9 cellular contexts compared by ENCODE assay signal in the genomic region with DNA sequence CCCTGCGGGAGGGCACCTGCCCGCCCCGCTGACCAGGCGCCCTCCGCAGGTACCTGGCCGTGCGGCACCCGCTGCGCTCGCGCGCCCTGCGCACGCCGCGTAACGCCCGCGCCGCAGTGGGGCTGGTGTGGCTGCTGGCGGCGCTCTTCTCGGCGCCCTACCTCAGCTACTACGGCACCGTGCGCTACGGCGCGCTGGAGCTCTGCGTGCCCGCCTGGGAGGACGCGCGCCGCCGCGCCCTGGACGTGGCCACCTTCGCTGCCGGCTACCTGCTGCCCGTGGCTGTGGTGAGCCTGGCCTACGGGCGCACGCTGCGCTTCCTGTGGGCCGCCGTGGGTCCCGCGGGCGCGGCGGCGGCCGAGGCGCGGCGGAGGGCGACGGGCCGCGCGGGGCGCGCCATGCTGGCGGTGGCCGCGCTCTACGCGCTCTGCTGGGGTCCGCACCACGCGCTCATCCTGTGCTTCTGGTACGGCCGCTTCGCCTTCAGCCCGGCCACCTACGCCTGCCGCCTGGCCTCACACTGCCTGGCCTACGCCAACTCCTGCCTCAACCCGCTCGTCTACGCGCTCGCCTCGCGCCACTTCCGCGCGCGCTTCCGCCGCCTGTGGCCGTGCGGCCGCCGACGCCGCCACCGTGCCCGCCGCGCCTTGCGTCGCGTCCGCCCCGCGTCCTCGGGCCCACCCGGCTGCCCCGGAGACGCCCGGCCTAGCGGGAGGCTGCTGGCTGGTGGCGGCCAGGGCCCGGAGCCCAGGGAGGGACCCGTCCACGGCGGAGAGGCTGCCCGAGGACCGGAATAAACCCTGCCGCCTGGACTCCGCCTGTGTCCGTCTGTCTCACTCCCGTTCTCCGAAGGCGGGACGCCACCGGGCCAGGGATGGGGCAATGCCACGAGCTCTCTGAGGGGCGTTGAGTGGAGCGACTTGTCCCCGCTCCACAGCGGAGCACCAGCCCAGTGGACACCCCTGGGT. TPM values are rescaled to one million over a fixed set of nuclear protein-coding genes. Genes with fewer than 3 reads are reported as not detected.
DNase-seq lines count a peak whose midpoint lies in the region; ATAC-seq and TF ChIP-seq lines count a peak whose summit lies in the region.
"Had no signal": no experiment of that assay in that cellular context is flagged by ENCODE, and none has a peak within 500 bp of the region (broad histone marks: within the 10 kb centered on the region; RNA-seq: fewer than 3 reads in every experiment).

No MANE protein-coding gene starts in this region.

- TF ChIP-seq EP300 in stomach (IDR thresholded peaks at IDR 0.05) = no peak

- TF ChIP-seq POLR2A in stomach (IDR thresholded peaks at IDR 0.05) = no peak

- no peaks in the 10 kb centered on the region for H3K9me3 ChIP-seq in stomach

- DNase-seq in activated CD8-positive, alpha-beta memory T cell treated with anti-CD3 and anti-CD28 coated beads for 24 hours = peak; percentile 64
- DNase-seq in activated CD8-positive, alpha-beta memory T cell treated with anti-CD3 and anti-CD28 coated beads, Interleukin-2, amount 50 U/mL, for 4 hours = no peak
- DNase-seq in activated naive CD8-positive, alpha-beta T cell treated with anti-CD3 and anti-CD28 coated beads, Interleukin-2, amount 10 ng/mL, durations not matched to agents 7 days and 5 days = peak; percentile 66
- peak in 1 of 3 donors; percentile 21 for DNase-seq in immature natural killer cell
- no peak for DNase-seq in stomach
- no peak for DNase-seq in AG08396 (ENCODE audit: low spot score)
- DNase-seq in NCI-H226 = no peak

- peaks cover 23% of the 10 kb centered on the region for H3K27me3 Mint-ChIP-seq in activated naive CD8-positive, alpha-beta T cell treated with anti-CD3 and anti-CD28 coated beads, Interleukin-2, amount 10 ng/mL, durations not matched to agents 7 days and 5 days
- peaks cover 0 to 13% (median 6%) of the 10 kb centered on the region in 3 donors for H3K27me3 Mint-ChIP-seq in immature natural killer cell (ENCODE audit: low read depth in 3 of 3)

- peaks cover 6 to 57% (median 41%) of the 10 kb centered on the region in 3 donors for H3K27me3 ChIP-seq in stomach

- H3K4me3 Mint-ChIP-seq in activated naive CD8-positive, alpha-beta T cell treated with anti-CD3 and anti-CD28 coated beads, Interleukin-2, amount 10 ng/mL, durations not matched to agents 7 days and 5 days = peak overlapping the region; percentile 77
- H3K4me3 Mint-ChIP-seq in immature natural killer cell = peak overlapping the region; percentile 55 to 78 (median 68)

- H3K36me3 Mint-ChIP-seq in activated naive CD8-positive, alpha-beta T cell treated with anti-CD3 and anti-CD28 coated beads, Interleukin-2, amount 10 ng/mL, durations not matched to agents 7 days and 5 days = peaks cover 8% of the 10 kb centered on the region
- H3K36me3 Mint-ChIP-seq in immature natural killer cell = peaks cover 0 to 7% (median 0%) of the 10 kb centered on the region in 3 donors

- ATAC-seq in activated naive CD8-positive, alpha-beta T cell treated with anti-CD3 and anti-CD28 coated beads, Interleukin-2, amount 10 ng/mL, durations not matched to agents 7 days and 5 days (ENCODE audit: low read depth) = peak; percentile 79
- no peak for ATAC-seq in GM21423 (IDR thresholded peaks at IDR 0.05; ENCODE audit: unreplicated experiment)

- H3K4me3 ChIP-seq in stomach = peak overlapping the region; percentile 32 to 46 (median 36)

- 5 to 47% (median 9%) methylated on average over 16 to 135 of the region's 135 CpGs for WGBS in stomach, 5 donors

- TF ChIP-seq CTCF in stomach (IDR thresholded peaks at IDR 0.05) = no peak

- H3K4me1 ChIP-seq in stomach = peaks cover 6 to 22% (median 16%) of the 10 kb centered on the region in 4 donors

- peaks cover 9% of the 10 kb centered on the region for H3K4me1 Mint-ChIP-seq in activated naive CD8-positive, alpha-beta T cell treated with anti-CD3 and anti-CD28 coated beads, Interleukin-2, amount 10 ng/mL, durations not matched to agents 7 days and 5 days
- peaks cover 0 to 6% of the 10 kb centered on the region in 2 donors for H3K4me1 Mint-ChIP-seq in immature natural killer cell

- intact Hi-C loops in stomach (cut with DNase I; ENCODE audit: low total_unique reads) = no loop called here

- H3K27ac ChIP-seq in stomach = no peak overlapping the region

- no peaks in the 10 kb centered on the region for H3K9me3 Mint-ChIP-seq in activated naive CD8-positive, alpha-beta T cell treated with anti-CD3 and anti-CD28 coated beads, Interleukin-2, amount 10 ng/mL, durations not matched to agents 7 days and 5 days
- no peaks in the 10 kb centered on the region for H3K9me3 Mint-ChIP-seq in immature natural killer cell

- POLR2A ChIA-PET in activated naive CD8-positive, alpha-beta T cell treated with anti-CD3 and anti-CD28 coated beads, Interleukin-2, amount 10 ng/mL, durations not matched to agents 7 days and 5 days (lab: Charles Lee) = interaction anchor here (0.5 to 1.5 kb wide), 6 partner anchors 17 to 157 kb away, joined by 3 to 5 read pairs (median 3); partner anchors contain the start of genes ANKRD54, EIF3L and GCAT

- H3K36me3 ChIP-seq in stomach = peaks cover under 1 to 18% (median 14%) of the 10 kb centered on the region in 4 donors

- H3K27ac Mint-ChIP-seq in activated naive CD8-positive, alpha-beta T cell treated with anti-CD3 and anti-CD28 coated beads, Interleukin-2, amount 10 ng/mL, durations not matched to agents 7 days and 5 days = peak overlapping the region; percentile 79
- H3K27ac Mint-ChIP-seq in immature natural killer cell = no peak overlapping the region

RNA-seq across cellular contexts. Expression of gene GALR3, which starts 1.8 kb away (rescaled TPM):
- not detected for total RNA-seq in activated naive CD8-positive, alpha-beta T cell treated with anti-CD3 and anti-CD28 coated beads, Interleukin-2, amount 10 ng/mL, durations not matched to agents 7 days and 5 days
- polyA plus RNA-seq in immature natural killer cell (not detected), stomach (not detected)
- not detected for total RNA-seq in stomach
- total RNA-seq: glomerular endothelial cell had no signal

RNA-seq across cellular contexts. Expression of gene GCAT, which starts 17.2 kb away (rescaled TPM):
- total RNA-seq in activated naive CD8-positive, alpha-beta T cell treated with anti-CD3 and anti-CD28 coated beads, Interleukin-2, amount 10 ng/mL, durations not matched to agents 7 days and 5 days = 10 to 100 TPM in 1 of 2 experiments, 1 to 10 TPM in 1; 9.8 to 10.1 TPM
- polyA plus RNA-seq in immature natural killer cell (under 1 TPM in 2 of 3 donors, not detected in 1; 0.64 to 0.71 TPM), stomach (10 to 100 TPM; 18.2 to 27.2 (median 23.4) TPM)
- 100 to 1,000 TPM in 2 of 5 donors, 10 to 100 TPM in 1, under 1 TPM in 1, not detected in 1; 0.45 to 158 (median 60.4) TPM for total RNA-seq in stomach

RNA-seq across cellular contexts. Expression of gene ANKRD54, which starts 19.2 kb away (rescaled TPM):
- 10 to 100 TPM; 22.2 to 23.3 TPM for total RNA-seq in activated naive CD8-positive, alpha-beta T cell treated with anti-CD3 and anti-CD28 coated beads, Interleukin-2, amount 10 ng/mL, durations not matched to agents 7 days and 5 days
- polyA plus RNA-seq in immature natural killer cell = 10 to 100 TPM in 2 of 3 donors, 1 to 10 TPM in 1; 6.2 to 15.8 (median 12.4) TPM
- 100 to 1,000 TPM in 1 of 5 donors, 10 to 100 TPM in 3, 1 to 10 TPM in 1; 6.8 to 210 (median 18.3) TPM for total RNA-seq in stomach
- 10 to 100 TPM; 12.5 to 19.0 (median 14.8) TPM for polyA plus RNA-seq in stomach

RNA-seq across cellular contexts. Expression of gene EIF3L, which starts 24.3 kb away (rescaled TPM):
- 100 to 1,000 TPM; 328 to 368 TPM for total RNA-seq in activated naive CD8-positive, alpha-beta T cell treated with anti-CD3 and anti-CD28 coated beads, Interleukin-2, amount 10 ng/mL, durations not matched to agents 7 days and 5 days
- polyA plus RNA-seq in immature natural killer cell (100 to 1,000 TPM; 167 to 215 (median 185) TPM), stomach (100 to 1,000 TPM; 254 to 657 (median 378) TPM)
- 100 to 1,000 TPM; 271 to 452 (median 385) TPM for total RNA-seq in stomach

Comparison
In these comparisons a context has a peak if more than half of its experiments do, and no peak if none do; other contexts are left out.
1. DNase-seq: peak in activated CD8-positive, alpha-beta memory T cell treated with anti-CD3 and anti-CD28 coated beads for 24 hours (single experiment) and activated naive CD8-positive, alpha-beta T cell treated with anti-CD3 and anti-CD28 coated beads, Interleukin-2, amount 10 ng/mL, durations not matched to agents 7 days and 5 days (single experiment); none in activated CD8-positive, alpha-beta memory T cell treated with anti-CD3 and anti-CD28 coated beads, Interleukin-2, amount 50 U/mL, for 4 hours (single experiment), stomach (single experiment), AG08396 (single experiment) and NCI-H226 (single experiment).